Comparison of ENCODE assay signal across 10 cellular contexts in genomic region chr7:74478671-74479065, GRCh38. TPM values are rescaled to one million over a fixed set of nuclear protein-coding genes. Genes with fewer than 3 reads are reported as not detected.
DNase-seq lines count a peak whose midpoint lies in the region; TF ChIP-seq lines count a peak whose summit lies in the region.
"Had no signal": no experiment of that assay in that cellular context is flagged by ENCODE, and none has a peak within 500 bp of the region (broad histone marks: within the 10 kb centered on the region; RNA-seq: fewer than 3 reads in every experiment).

No MANE protein-coding gene starts in this region.

- H3K36me3 Mint-ChIP-seq in nephron (ENCODE audit: low read depth) (no peaks in the 10 kb centered on the region), immature natural killer cell (peaks cover 0 to 4% (median 0%) of the 10 kb centered on the region in 3 donors)

- CTCF ChIA-PET in PC-9 (lab: Charles Lee): no interaction called here

- H3K27ac Mint-ChIP-seq in nephron: peak overlapping the region; percentile 87 to 94 (median 91)
- H3K27ac Mint-ChIP-seq in immature natural killer cell: peak overlapping the region in 1 of 6 donors; percentile 40

- H3K27ac ChIP-seq in PC-9 (peak overlapping the region; percentile 84), coronary artery (peak overlapping the region; percentile 94 to 96), transverse colon (peak overlapping the region; percentile 81 to 91 (median 90))

- POLR2A ChIA-PET in PC-9 (lab: Charles Lee; ENCODE audit: unreplicated experiment): no interaction called here

- no peak for TF ChIP-seq EP300 in transverse colon (IDR thresholded peaks at IDR 0.05; ENCODE audit: low read depth)

- peaks cover 66% of the 10 kb centered on the region; the same call in 1 of the 2 replicates for H3F3A ChIP-seq in PC-9 (ENCODE audit: insufficient read depth, low read depth)

- H3K9me2 ChIP-seq in PC-9 (ENCODE audit: insufficient read depth): no peaks in the 10 kb centered on the region

- intact Hi-C loops in PC-9 (cut with micrococcal nuclease; ENCODE audit: unreplicated experiment): loop anchor here (5.0 to 10.0 kb wide), 2 partner anchors 64 to 159 kb away; no protein-coding TSS in a partner anchor
- intact Hi-C loops in transverse colon (cut with DNase I; ENCODE audit: low total_unique reads): no loop called here
- intact Hi-C loops in posterior cingulate gyrus (cut with DNase I): no loop called here

- no peak for TF ChIP-seq POLR2A in transverse colon (IDR thresholded peaks at IDR 0.05)

- H4K20me1 ChIP-seq in PC-9 (ENCODE audit: insufficient read depth): no peaks in the 10 kb centered on the region

- H3K4me2 ChIP-seq in PC-9: peak overlapping the region; percentile 64; the same call in 1 of the 2 replicates

- 74 to 92% methylated on average over 3 to 4 of the region's 4 CpGs for WGBS in transverse colon (ENCODE audit: low coverage in 1 of 2), 2 donors

- H3K79me2 ChIP-seq in PC-9 (ENCODE audit: low read depth): peaks cover 23% of the 10 kb centered on the region

- H2AFZ ChIP-seq in PC-9: no peak overlapping the region

- in situ Hi-C loops in transverse colon (cut with MboI; ENCODE audit: low pct_ligation_motif_present in 1 of 4, low pct_unique_long_range_greater_than_20kb in 1 of 4, low sequenced_read_pairs in 3 of 4): no loop called here

- peak overlapping the region in 1 of 3 experiments; percentile 46 for H3K4me3 Mint-ChIP-seq in nephron
- H3K4me3 Mint-ChIP-seq in immature natural killer cell: no peak overlapping the region

- H3K9me3 ChIP-seq in PC-9 (ENCODE audit: insufficient read depth, low read depth) (no peaks in the 10 kb centered on the region), transverse colon (no peaks in the 10 kb centered on the region)

- H3K4me1 ChIP-seq in PC-9 (replicated peaks; ENCODE audit: insufficient read depth) (peaks cover 95% of the 10 kb centered on the region), transverse colon (peaks cover 50 to 69% (median 65%) of the 10 kb centered on the region in 4 donors)

- H3K4me1 Mint-ChIP-seq in nephron (peaks cover 73% of the 10 kb centered on the region), immature natural killer cell (peaks cover 8 to 9% of the 10 kb centered on the region in 2 donors)

- TF ChIP-seq CTCF in PC-9 (conservative IDR thresholded peaks at IDR 0.05): no peak
- no peak for TF ChIP-seq CTCF in coronary artery (IDR thresholded peaks at IDR 0.05)
- TF ChIP-seq CTCF in nephron (IDR thresholded peaks at IDR 0.05; ENCODE audit: unreplicated experiment in 3 of 3): no peak
- TF ChIP-seq CTCF in transverse colon (IDR thresholded peaks at IDR 0.05): no peak

- H3K36me3 ChIP-seq in PC-9 (ENCODE audit: low read depth) (no peaks in the 10 kb centered on the region), transverse colon (no peaks in the 10 kb centered on the region)

- H3K27me3 Mint-ChIP-seq in nephron (ENCODE audit: low read depth) (no peaks in the 10 kb centered on the region), immature natural killer cell (ENCODE audit: low read depth in 3 of 3) (peaks cover 2 to 4% (median 4%) of the 10 kb centered on the region in 3 donors)

- DNase-seq in PC-9 (no peak), coronary artery (ENCODE audit: low spot score) (no peak), transverse colon (no peak), immature natural killer cell (no peak), posterior cingulate gyrus (no peak), pons (ENCODE audit: low spot score) (no peak)
- DNase-seq: effector CD8-positive, alpha-beta T cell; Karpas-422; T-helper 9 cell had no signal

- H3K9me3 Mint-ChIP-seq in nephron (no peaks in the 10 kb centered on the region), immature natural killer cell (no peaks in the 10 kb centered on the region)

- BruUV-seq in PC-9 (replicated peaks; lab: Mats Ljungman, UMichigan): no TSS peak

- H3K27me3 ChIP-seq in PC-9 (ENCODE audit: insufficient read depth, low read depth): no peaks in the 10 kb centered on the region
- H3K27me3 ChIP-seq in transverse colon: no peaks in the 10 kb centered on the region

- no peak overlapping the region for H3K4me3 ChIP-seq in PC-9
- peak overlapping the region; percentile 14 for H3K4me3 ChIP-seq in coronary artery
- no peak overlapping the region for H3K4me3 ChIP-seq in transverse colon

RNA-seq across cellular contexts. Expression of gene GTF2IRD1, which starts 25.0 kb away (rescaled TPM):
- total RNA-seq in PC-9 (2021) (44.0 and 46.7 TPM in 2 replicates), transverse colon (10 to 100 TPM in 3 of 4 donors, 1 to 10 TPM in 1; 4.6 to 22.4 (median 14.7) TPM)
- polyA plus RNA-seq in immature natural killer cell: not detected
